In genomic region chr10:103448751-103449150, GRCh38 we compare ENCODE assay signal across 8 cellular contexts. TPM values are rescaled to one million over a fixed set of nuclear protein-coding genes. Genes with fewer than 3 reads are reported as not detected.
DNase-seq lines count a peak whose midpoint lies in the region; ATAC-seq and TF ChIP-seq lines count a peak whose summit lies in the region.

No MANE protein-coding gene starts in this region.

- no peak for TF ChIP-seq CTCF in fibroblast of mammary gland (conservative IDR thresholded peaks at IDR 0.05; ENCODE audit: control insufficient read depth, insufficient read depth, low read depth, low read length)

- ATAC-seq in SK-N-SH treated with all-trans-retinoic acid at 6 μM for 48 hours (0 out of 3 replicates have a peak, but pooled peaks have one; percentile 6), GM18511 (IDR thresholded peaks at IDR 0.05; ENCODE audit: unreplicated experiment) (no peak)

- peak; percentile 67 for DNase-seq in Daoy (ENCODE audit: low read depth)
- DNase-seq in fibroblast of mammary gland (ENCODE audit: low read depth) = peak; percentile 99
- peak; percentile 53 for DNase-seq in renal cortical epithelial cell (ENCODE audit: low read depth)
- DNase-seq in NCI-H2227 (lab: John Stamatoyannopoulos, UW; ENCODE audit: unreplicated experiment) = no peak
- no peak for DNase-seq in stimulated activated naive CD4-positive, alpha-beta T cell treated with Interleukin-2 at 50 U/mL for 16 hours (lab: John Stamatoyannopoulos, UW)
- DNase-seq in SK-N-DZ (ENCODE audit: low spot score) = no peak

- no peak overlapping the region for H3K4me3 ChIP-seq in fibroblast of mammary gland (ENCODE audit: control insufficient read depth, low read depth, low read length)

TF ChIP-seq in SK-N-SH treated with all-trans-retinoic acid at 6 μM for 48 hours, 23 proteins besides CTCF, POLR2A, EP300 and RAD21:
- TF ChIP-seq, protein P1, sequence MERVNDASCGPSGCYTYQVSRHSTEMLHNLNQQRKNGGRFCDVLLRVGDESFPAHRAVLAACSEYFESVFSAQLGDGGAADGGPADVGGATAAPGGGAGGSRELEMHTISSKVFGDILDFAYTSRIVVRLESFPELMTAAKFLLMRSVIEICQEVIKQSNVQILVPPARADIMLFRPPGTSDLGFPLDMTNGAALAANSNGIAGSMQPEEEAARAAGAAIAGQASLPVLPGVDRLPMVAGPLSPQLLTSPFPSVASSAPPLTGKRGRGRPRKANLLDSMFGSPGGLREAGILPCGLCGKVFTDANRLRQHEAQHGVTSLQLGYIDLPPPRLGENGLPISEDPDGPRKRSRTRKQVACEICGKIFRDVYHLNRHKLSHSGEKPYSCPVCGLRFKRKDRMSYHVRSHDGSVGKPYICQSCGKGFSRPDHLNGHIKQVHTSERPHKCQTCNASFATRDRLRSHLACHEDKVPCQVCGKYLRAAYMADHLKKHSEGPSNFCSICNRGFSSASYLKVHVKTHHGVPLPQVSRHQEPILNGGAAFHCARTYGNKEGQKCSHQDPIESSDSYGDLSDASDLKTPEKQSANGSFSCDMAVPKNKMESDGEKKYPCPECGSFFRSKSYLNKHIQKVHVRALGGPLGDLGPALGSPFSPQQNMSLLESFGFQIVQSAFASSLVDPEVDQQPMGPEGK (CRISPR knock-in tag; IDR thresholded peaks at IDR 0.05; ENCODE audit: borderline replicate concordance) = no peak
- no peak for TF ChIP-seq RARB (CRISPR knock-in tag; IDR thresholded peaks at IDR 0.05)
- TF ChIP-seq BACH2 (CRISPR knock-in tag; IDR thresholded peaks at IDR 0.05; ENCODE audit: borderline replicate concordance) = no peak
- no peak for TF ChIP-seq ZNF70 (CRISPR knock-in tag; IDR thresholded peaks at IDR 0.05)
- TF ChIP-seq ISL1 (CRISPR knock-in tag; IDR thresholded peaks at IDR 0.05) = no peak

RNA-seq across cellular contexts. Expression of gene CALHM2, which starts 3.4 kb away (rescaled TPM):
- total RNA-seq in Daoy (2014; rRNA removed; shearing (Covaris generic)) = 1.9 and 3.8 TPM in 2 replicates
- 0.80 and 0.87 TPM in 2 replicates for total RNA-seq in renal cortical epithelial cell
- polyA plus RNA-seq in SK-N-DZ (2014; cell fraction: cytosol; rRNA removed) = 8.1 and 12.4 TPM in 2 replicates
- polyA plus RNA-seq in SK-N-DZ (2014; cell fraction: nucleus; rRNA removed) = 9.7 and 12.7 TPM in 2 replicates

RNA-seq across cellular contexts. Expression of gene CALHM1, which starts 9.9 kb away (rescaled TPM):
- total RNA-seq in Daoy (2014; rRNA removed; shearing (Covaris generic)) = not detected in 2 replicates
- total RNA-seq in renal cortical epithelial cell = not detected in 2 replicates
- 0.12 and 0.23 TPM in 2 replicates for polyA plus RNA-seq in SK-N-DZ (2014; cell fraction: cytosol; rRNA removed)
- polyA plus RNA-seq in SK-N-DZ (2014; cell fraction: nucleus; rRNA removed) = 0.18 TPM in 1 of 2 replicates, not detected in the other

RNA-seq across cellular contexts. Expression of gene CALHM3, which starts 30.3 kb away (rescaled TPM):
- 0.29 TPM in 1 of 2 replicates, not detected in the other for total RNA-seq in Daoy (2014; rRNA removed; shearing (Covaris generic))
- 0.05 TPM in 1 of 2 replicates, not detected in the other for total RNA-seq in renal cortical epithelial cell
- polyA plus RNA-seq in SK-N-DZ (2014; cell fraction: cytosol; rRNA removed) = not detected in 2 replicates
- polyA plus RNA-seq in SK-N-DZ (2014; cell fraction: nucleus; rRNA removed) = not detected in 2 replicates

RNA-seq across cellular contexts. Expression of gene NEURL1, which starts 44.8 kb away (rescaled TPM):
- total RNA-seq in Daoy (2014; rRNA removed; shearing (Covaris generic)) = 0.03 TPM in 1 of 2 replicates, not detected in the other
- 0.05 and 1.4 TPM in 2 replicates for total RNA-seq in renal cortical epithelial cell
- polyA plus RNA-seq in SK-N-DZ (2014; cell fraction: cytosol; rRNA removed) = 22.5 and 26.9 TPM in 2 replicates
- polyA plus RNA-seq in SK-N-DZ (2014; cell fraction: nucleus; rRNA removed) = 44.3 and 46.5 TPM in 2 replicates

RNA-seq across cellular contexts. Expression of gene PDCD11, which starts 52.3 kb away (rescaled TPM):
- 44.2 and 51.3 TPM in 2 replicates for total RNA-seq in Daoy (2014; rRNA removed; shearing (Covaris generic))
- 38.6 and 48.5 TPM in 2 replicates for total RNA-seq in renal cortical epithelial cell
- polyA plus RNA-seq in SK-N-DZ (2014; cell fraction: cytosol; rRNA removed) = 34.7 and 34.9 TPM in 2 replicates
- 65.9 and 84.2 TPM in 2 replicates for polyA plus RNA-seq in SK-N-DZ (2014; cell fraction: nucleus; rRNA removed)

Comparison
In these comparisons a context has a peak if more than half of its experiments do, and no peak if none do; other contexts are left out.
1. DNase-seq: peak in Daoy (single experiment), fibroblast of mammary gland (single experiment) and renal cortical epithelial cell (single experiment); none in NCI-H2227 (single experiment), stimulated activated naive CD4-positive, alpha-beta T cell treated with Interleukin-2 at 50 U/mL for 16 hours (single experiment) and SK-N-DZ (single experiment).